Comparison of ENCODE assay signal across 29 cellular contexts in the genomic region with DNA sequence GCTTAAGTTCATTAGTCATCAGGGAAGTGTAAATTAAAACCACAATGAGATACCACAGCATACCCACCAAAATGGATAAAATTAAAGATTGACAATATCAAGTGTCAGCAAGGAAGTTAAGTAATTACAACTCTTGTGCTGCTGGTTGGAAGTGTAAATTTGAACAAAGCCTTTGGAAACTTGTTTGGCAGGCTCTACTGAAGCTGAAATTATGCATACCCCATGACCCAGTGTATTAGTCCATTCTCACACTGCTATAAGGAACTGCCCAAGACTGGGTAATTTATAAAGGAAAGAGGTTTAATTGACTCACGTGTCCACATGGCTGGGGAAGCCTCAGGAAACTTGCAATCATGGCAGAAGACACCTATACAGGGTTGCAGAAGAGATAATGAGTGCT.
"Had no signal": no experiment of that assay in that cellular context is flagged by ENCODE, and none has a peak within 500 bp of the region (broad histone marks: within the 10 kb centered on the region; RNA-seq: fewer than 3 reads in every experiment).

No MANE protein-coding gene starts in this region.

- H3K36me3 ChIP-seq: esophagus muscularis mucosa, gastroesophageal sphincter, heart left ventricle, left ventricle myocardium inferior, lower lobe of right lung had no signal

- H3K27ac Mint-ChIP-seq: immature natural killer cell, mesothelial cell of epicardium, naive B cell had no signal

- H3K4me2 ChIP-seq: hepatocyte had no signal

- H2AFZ ChIP-seq: hepatocyte had no signal

- H3K79me2 ChIP-seq: hepatocyte had no signal

- H3K36me3 Mint-ChIP-seq: mesothelial cell of epicardium had no signal

- H3K9me3 ChIP-seq: gastroesophageal sphincter, lower lobe of right lung had no signal

- ATAC-seq: foreskin keratinocyte; gastroesophageal sphincter; heart left ventricle; left colon; left lobe of liver; lower lobe of right lung; mucosa of descending colon; naive thymus-derived CD8-positive, alpha-beta T cell had no signal

- H3K4me3 Mint-ChIP-seq: immature natural killer cell; mesothelial cell of epicardium; naive B cell; naive thymus-derived CD8-positive, alpha-beta T cell had no signal

- DNase-seq: dermis blood vessel endothelial cell; dorsolateral prefrontal cortex; effector CD4-positive, alpha-beta T cell; effector memory CD4-positive, alpha-beta T cell; erythroblast; foreskin keratinocyte; heart left ventricle; hypothalamus; immature natural killer cell; islet precursor cell; kidney; kidney glomerular epithelial cell; left colon; left ventricle myocardium inferior; lower lobe of right lung; mesenchymal stem cell; mucosa of descending colon; naive B cell; naive thymus-derived CD8-positive, alpha-beta T cell had no signal

- H3K4me1 Mint-ChIP-seq: immature natural killer cell; mesothelial cell of epicardium; naive B cell; naive thymus-derived CD8-positive, alpha-beta T cell had no signal

- H3K4me1 ChIP-seq: esophagus muscularis mucosa, foreskin keratinocyte, gastroesophageal sphincter, heart left ventricle, left ventricle myocardium inferior, lower lobe of right lung had no signal

- H3K27me3 ChIP-seq: dorsolateral prefrontal cortex, esophagus muscularis mucosa, gastroesophageal sphincter, heart left ventricle, hepatocyte had no signal

- H3K4me3 ChIP-seq: coronary artery, dorsolateral prefrontal cortex, esophagus muscularis mucosa, gastroesophageal sphincter, heart left ventricle, hepatocyte, left ventricle myocardium inferior, lower lobe of right lung, mucosa of descending colon had no signal

- FAIRE-seq: colon, endothelial cell of umbilical vein, frontal cortex, kidney had no signal

- H3K27ac ChIP-seq: coronary artery, dorsolateral prefrontal cortex, epithelial cell of prostate, esophagus muscularis mucosa, foreskin keratinocyte, gastroesophageal sphincter, heart left ventricle, hepatocyte, left ventricle myocardium inferior, lower lobe of right lung had no signal
